In genomic region chr9:91193658-91194391, GRCh38 we compare ENCODE assay signal across 1 cellular context.
TF ChIP-seq lines count a peak whose summit lies in the region.

No MANE protein-coding gene starts in this region.

TF ChIP-seq in H1, 55 proteins besides CTCF, POLR2A, EP300 and RAD21 (continued from another document):
- TF ChIP-seq CHD7 (IDR thresholded peaks at IDR 0.05; ENCODE audit: insufficient replicate concordance, low read length), result no peak
- 0 out of 2 replicates have a peak, but pooled peaks have one; percentile 53 for TF ChIP-seq RBBP5 (IDR thresholded peaks at IDR 0.05; ENCODE audit: borderline replicate concordance, low read depth, low read length)
- no peak for TF ChIP-seq JUN (IDR thresholded peaks at IDR 0.05; ENCODE audit: low read depth, low read length)
- TF ChIP-seq SP2 (IDR thresholded peaks at IDR 0.05; ENCODE audit: low read length), result no peak
- TF ChIP-seq ASH2L (IDR thresholded peaks at IDR 0.05; ENCODE audit: low read length), result peak; percentile 65
- TF ChIP-seq HDAC2 (IDR thresholded peaks at IDR 0.05; ENCODE audit: borderline replicate concordance in 1 of 2, low read depth in 2 of 2, low read length in 2 of 2), result 0 out of 4 replicates have a peak, but pooled peaks of 1 of the 2 experiments have one; percentile 41
- TF ChIP-seq PHF8 (conservative IDR thresholded peaks at IDR 0.05; ENCODE audit: low read depth, low read length), result no peak; the same call in 1 of the 2 replicates
- TF ChIP-seq FOSL1 (IDR thresholded peaks at IDR 0.05; ENCODE audit: insufficient read depth, low read depth, low read length), result no peak
- no peak for TF ChIP-seq CBX8 (IDR thresholded peaks at IDR 0.05; ENCODE audit: borderline replicate concordance, low read depth, low read length)
- peak; percentile 67 for TF ChIP-seq SUZ12 (IDR thresholded peaks at IDR 0.05; ENCODE audit: low read length)
- TF ChIP-seq SIX5 (IDR thresholded peaks at IDR 0.05; ENCODE audit: low read depth, low read length), result no peak
- TF ChIP-seq, protein P1, sequence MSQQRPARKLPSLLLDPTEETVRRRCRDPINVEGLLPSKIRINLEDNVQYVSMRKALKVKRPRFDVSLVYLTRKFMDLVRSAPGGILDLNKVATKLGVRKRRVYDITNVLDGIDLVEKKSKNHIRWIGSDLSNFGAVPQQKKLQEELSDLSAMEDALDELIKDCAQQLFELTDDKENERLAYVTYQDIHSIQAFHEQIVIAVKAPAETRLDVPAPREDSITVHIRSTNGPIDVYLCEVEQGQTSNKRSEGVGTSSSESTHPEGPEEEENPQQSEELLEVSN (IDR thresholded peaks at IDR 0.05), result peak; percentile 98
- no peak for TF ChIP-seq SP4 (IDR thresholded peaks at IDR 0.05; ENCODE audit: low read length)
- TF ChIP-seq CREB1 (IDR thresholded peaks at IDR 0.05), result 0 out of 2 replicates have a peak, but pooled peaks have one; percentile 1
- no peak for TF ChIP-seq CHD1 (IDR thresholded peaks at IDR 0.05; ENCODE audit: low read depth, low read length)
- TF ChIP-seq KDM4A (IDR thresholded peaks at IDR 0.05; ENCODE audit: low read depth, low read length, severe bottlenecking), result no peak
- TF ChIP-seq NRF1 (IDR thresholded peaks at IDR 0.05; ENCODE audit: low read depth, low read length), result no peak
- no peak for TF ChIP-seq TCF12 (IDR thresholded peaks at IDR 0.05; ENCODE audit: low read depth, low read length)
- no peak for TF ChIP-seq JUND (IDR thresholded peaks at IDR 0.05; ENCODE audit: low read length)
- no peak for TF ChIP-seq POU5F1 (IDR thresholded peaks at IDR 0.05; ENCODE audit: low read depth, low read length)
- TF ChIP-seq TAF7 (optimal IDR thresholded peaks at IDR 0.05; ENCODE audit: borderline replicate concordance, low read depth, low read length), result no peak
- TF ChIP-seq SP1 (IDR thresholded peaks at IDR 0.05; ENCODE audit: low read depth, low read length), result no peak
- no peak for TF ChIP-seq SRF (IDR thresholded peaks at IDR 0.05; ENCODE audit: low read depth, low read length)
- TF ChIP-seq BACH1 (IDR thresholded peaks at IDR 0.05; ENCODE audit: low read length), result no peak
- TF ChIP-seq YY1 (IDR thresholded peaks at IDR 0.05; ENCODE audit: low read depth, low read length), result no peak
- peak; percentile 69 for TF ChIP-seq EZH2 (IDR thresholded peaks at IDR 0.05; ENCODE audit: low read depth, low read length, severe bottlenecking)
- TF ChIP-seq, protein P2, sequence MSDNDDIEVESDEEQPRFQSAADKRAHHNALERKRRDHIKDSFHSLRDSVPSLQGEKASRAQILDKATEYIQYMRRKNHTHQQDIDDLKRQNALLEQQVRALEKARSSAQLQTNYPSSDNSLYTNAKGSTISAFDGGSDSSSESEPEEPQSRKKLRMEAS (IDR thresholded peaks at IDR 0.05), result peak; percentile 98
